8 cellular contexts compared by ENCODE assay signal in the genomic region with DNA sequence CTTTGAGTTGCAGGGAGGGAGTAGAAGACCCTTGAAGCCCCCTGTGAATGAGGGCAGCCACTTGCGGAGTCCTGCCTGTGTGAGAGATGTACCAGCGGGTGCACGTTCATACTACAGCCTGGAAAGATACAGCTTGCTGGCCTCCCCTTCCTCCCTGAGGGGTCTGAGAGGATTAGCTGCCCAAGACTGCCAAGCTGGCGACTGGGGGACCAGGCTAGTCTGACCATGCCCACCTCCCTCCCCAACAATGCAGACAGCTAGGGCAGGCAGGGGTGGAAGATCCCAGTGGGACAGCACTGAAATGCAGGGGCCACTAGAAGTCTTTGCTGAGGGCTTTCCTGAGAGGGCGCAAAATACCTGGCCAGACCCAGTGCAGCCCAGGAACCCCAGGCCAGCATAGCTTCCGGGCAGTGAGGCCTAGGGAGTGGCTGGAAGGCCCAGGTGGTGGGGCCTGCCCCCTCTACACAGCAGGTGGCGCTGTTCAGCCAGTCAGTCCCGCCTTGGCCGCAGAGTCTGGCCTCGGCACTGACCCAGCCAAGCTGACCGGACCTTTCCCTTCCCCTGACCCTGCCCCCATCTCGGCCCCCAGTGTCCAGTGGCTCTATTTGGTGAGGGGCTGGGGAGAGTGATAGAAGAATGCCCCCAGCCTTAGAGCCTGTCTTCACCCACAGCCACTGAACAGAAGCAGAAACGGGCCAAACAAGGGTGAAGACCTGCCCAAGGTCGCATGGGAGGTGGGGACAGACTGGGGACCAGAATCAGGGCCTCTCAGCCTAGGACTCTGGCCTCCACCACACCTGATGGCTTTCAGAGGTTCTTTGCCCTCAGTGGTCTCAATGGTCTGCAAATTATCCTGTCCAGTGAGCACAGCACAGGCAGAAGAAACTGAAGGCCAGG. TPM values are rescaled to one million over a fixed set of nuclear protein-coding genes. Genes with fewer than 3 reads are reported as not detected.
A peak's percentile ranks its signal among the peaks of the same experiment; 100 is the strongest.
DNase-seq lines count a peak whose midpoint lies in the region; ATAC-seq and TF ChIP-seq lines count a peak whose summit lies in the region.

No MANE protein-coding gene starts in this region.

- H3K36me3 ChIP-seq in NT2/D1 (ENCODE audit: insufficient read depth, insufficient read length, low read length) (peaks cover 19% of the 10 kb centered on the region), gastroesophageal sphincter (peaks cover 0 to 21% of the 10 kb centered on the region in 2 donors), neural progenitor cell (no peaks in the 10 kb centered on the region)

- H3K79me2 ChIP-seq in neural progenitor cell (ENCODE audit: low read depth) = no peaks in the 10 kb centered on the region

- H3K4me1 Mint-ChIP-seq in neural progenitor cell = peaks cover 39% of the 10 kb centered on the region

- no peaks in the 10 kb centered on the region for H4K20me1 ChIP-seq in neural progenitor cell (ENCODE audit: low read depth)

- no peak for TF ChIP-seq POLR2A in gastroesophageal sphincter (IDR thresholded peaks at IDR 0.05)

- H3K27ac ChIP-seq in gastroesophageal sphincter (no peak overlapping the region), neural progenitor cell (no peak overlapping the region)

- H3K27me3 ChIP-seq in NT2/D1 (ENCODE audit: insufficient read depth, insufficient read length) (peaks cover 10% of the 10 kb centered on the region), gastroesophageal sphincter (peaks cover 32% of the 10 kb centered on the region), neural progenitor cell (peaks cover 17% of the 10 kb centered on the region)

- no peak overlapping the region for H3K4me2 ChIP-seq in neural progenitor cell

- H3K36me3 Mint-ChIP-seq in neural progenitor cell = no peaks in the 10 kb centered on the region

- H2AFZ ChIP-seq in neural progenitor cell (replicated peaks) = no peak overlapping the region

- H3K4me3 ChIP-seq in NT2/D1 (ENCODE audit: insufficient read length, low read depth) (no peak overlapping the region), gastroesophageal sphincter (no peak overlapping the region), neural progenitor cell (no peak overlapping the region)

- peak in 3 of 4 experiments; percentile 75 to 90 (median 78) for TF ChIP-seq CTCF in gastroesophageal sphincter (IDR thresholded peaks at IDR 0.05)
- TF ChIP-seq CTCF in neural progenitor cell (IDR thresholded peaks at IDR 0.05) = peak; percentile 85

- 10% methylated on average over 2 of the region's 14 CpGs; no CpG with 5 or more reads in 1 of the 2 donors for WGBS in gastroesophageal sphincter (ENCODE audit: low coverage in 1 of 2), 2 donors

- H3K27ac Mint-ChIP-seq in neural progenitor cell = no peak overlapping the region

- H3K4me1 ChIP-seq in NT2/D1 (ENCODE audit: insufficient read depth, insufficient read length) = peaks cover 53% of the 10 kb centered on the region
- peaks cover 0 to 17% (median 7%) of the 10 kb centered on the region in 3 donors for H3K4me1 ChIP-seq in gastroesophageal sphincter
- H3K4me1 ChIP-seq in neural progenitor cell = peaks cover 19% of the 10 kb centered on the region

- H3F3A ChIP-seq in neural progenitor cell (ENCODE audit: low read depth) = peaks cover 13% of the 10 kb centered on the region

- no peak for TF ChIP-seq EP300 in gastroesophageal sphincter (IDR thresholded peaks at IDR 0.05)

- H3K9me3 ChIP-seq in NT2/D1 (ENCODE audit: insufficient read depth, low read length) (no peaks in the 10 kb centered on the region), gastroesophageal sphincter (no peaks in the 10 kb centered on the region), neural progenitor cell (ENCODE audit: low read depth) (no peaks in the 10 kb centered on the region)

- H3K9me3 Mint-ChIP-seq in neural progenitor cell = no peaks in the 10 kb centered on the region

- H3K4me3 Mint-ChIP-seq in neural progenitor cell = no peak overlapping the region

- ATAC-seq in HG02571 (IDR thresholded peaks at IDR 0.05; ENCODE audit: unreplicated experiment) = peak; percentile 61
- peak; percentile 80 for ATAC-seq in gastroesophageal sphincter

- H3K9ac ChIP-seq in NT2/D1 (ENCODE audit: insufficient read length, low read depth) = peak overlapping the region; percentile 62
- no peak overlapping the region for H3K9ac ChIP-seq in neural progenitor cell

- peaks cover 17% of the 10 kb centered on the region for H3K27me3 Mint-ChIP-seq in neural progenitor cell (ENCODE audit: insufficient read depth, low read depth)

- DNase-seq in EL (peak; percentile 65), NT2/D1 (ENCODE audit: low read depth, low spot score) (peak; percentile 59), neural progenitor cell (ENCODE audit: low spot score) (peak; percentile 88), NCI-H1105 (lab: John Stamatoyannopoulos, UW) (no peak), COR-L47 (lab: John Stamatoyannopoulos, UW) (no peak)
- DNase-seq in activated effector memory CD4-positive, alpha-beta T cell treated with Interleukin-2 at 50 U/mL for 16 hours = peak; percentile 12

RNA-seq across cellular contexts. Expression of a gene that starts 4.8 kb away (rescaled TPM):
- total RNA-seq in gastroesophageal sphincter (under 1 TPM; 0.10 to 0.78 (median 0.19) TPM), neural progenitor cell (ENCODE audit: low replicate concordance) (1.9 and 5.8 TPM in 2 replicates)

RNA-seq across cellular contexts. Expression of a gene that starts 44.8 kb away (rescaled TPM):
- total RNA-seq in gastroesophageal sphincter = 10 to 100 TPM; 31.4 to 36.7 (median 33.3) TPM
- total RNA-seq in neural progenitor cell (ENCODE audit: low replicate concordance) = 71.4 and 98.9 TPM in 2 replicates

RNA-seq across cellular contexts. Expression of a gene that starts 45.1 kb away (rescaled TPM):
- 10 to 100 TPM in 1 of 4 donors, 1 to 10 TPM in 3; 7.1 to 14.2 (median 8.1) TPM for total RNA-seq in gastroesophageal sphincter
- 51.8 and 68.9 TPM in 2 replicates for total RNA-seq in neural progenitor cell (ENCODE audit: low replicate concordance)

Comparison
In these comparisons a context has a peak if more than half of its experiments do, and no peak if none do; other contexts are left out.
1. DNase-seq: peak in EL (single experiment), NT2/D1 (single experiment), activated effector memory CD4-positive, alpha-beta T cell treated with Interleukin-2 at 50 U/mL for 16 hours (single experiment) and neural progenitor cell (single experiment); none in NCI-H1105 (single experiment) and COR-L47 (single experiment).